Comparison of ENCODE assay signal across 1 cellular context in genomic region chr12:65510584-65511050, GRCh38.
TF ChIP-seq lines count a peak whose summit lies in the region.

No MANE protein-coding gene starts in this region.

TF ChIP-seq in HepG2, 621 proteins besides CTCF, POLR2A, EP300 and RAD21 (continued from another document and continues in another):
- no peak for TF ChIP-seq GMEB1 (CRISPR knock-in tag; IDR thresholded peaks at IDR 0.05; ENCODE audit: borderline replicate concordance)
- TF ChIP-seq HNRNPL (IDR thresholded peaks at IDR 0.05; ENCODE audit: low read depth, low read length): no peak
- no peak for TF ChIP-seq KLF9 (CRISPR knock-in tag; IDR thresholded peaks at IDR 0.05; ENCODE audit: low read depth)
- no peak for TF ChIP-seq DMTF1 (CRISPR knock-in tag; IDR thresholded peaks at IDR 0.05)
- TF ChIP-seq ZNF556 (CRISPR knock-in tag; IDR thresholded peaks at IDR 0.05; ENCODE audit: borderline replicate concordance): no peak
- TF ChIP-seq POGZ (CRISPR knock-in tag; IDR thresholded peaks at IDR 0.05): peak; percentile 46; the same call in 1 of the 2 replicates
- TF ChIP-seq, protein P1, sequence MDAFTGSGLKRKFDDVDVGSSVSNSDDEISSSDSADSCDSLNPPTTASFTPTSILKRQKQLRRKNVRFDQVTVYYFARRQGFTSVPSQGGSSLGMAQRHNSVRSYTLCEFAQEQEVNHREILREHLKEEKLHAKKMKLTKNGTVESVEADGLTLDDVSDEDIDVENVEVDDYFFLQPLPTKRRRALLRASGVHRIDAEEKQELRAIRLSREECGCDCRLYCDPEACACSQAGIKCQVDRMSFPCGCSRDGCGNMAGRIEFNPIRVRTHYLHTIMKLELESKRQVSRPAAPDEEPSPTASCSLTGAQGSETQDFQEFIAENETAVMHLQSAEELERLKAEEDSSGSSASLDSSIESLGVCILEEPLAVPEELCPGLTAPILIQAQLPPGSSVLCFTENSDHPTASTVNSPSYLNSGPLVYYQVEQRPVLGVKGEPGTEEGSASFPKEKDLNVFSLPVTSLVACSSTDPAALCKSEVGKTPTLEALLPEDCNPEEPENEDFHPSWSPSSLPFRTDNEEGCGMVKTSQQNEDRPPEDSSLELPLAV (CRISPR knock-in tag; conservative IDR thresholded peaks at IDR 0.05; ENCODE audit: low read depth): no peak
- no peak for TF ChIP-seq ZNF367 (CRISPR knock-in tag; IDR thresholded peaks at IDR 0.05; ENCODE audit: borderline replicate concordance)
- TF ChIP-seq NCOA5 (CRISPR knock-in tag; IDR thresholded peaks at IDR 0.05): no peak
- TF ChIP-seq BHLHE40 (IDR thresholded peaks at IDR 0.05; ENCODE audit: low read length): no peak
- peak; percentile 56; the same call in 1 of the 2 replicates for TF ChIP-seq E2F5 (CRISPR knock-in tag; conservative IDR thresholded peaks at IDR 0.05)
- no peak for TF ChIP-seq POLR2AphosphoS2 (IDR thresholded peaks at IDR 0.05; ENCODE audit: low read depth, low read length)
- TF ChIP-seq ZNF75D (CRISPR knock-in tag; IDR thresholded peaks at IDR 0.05; ENCODE audit: borderline replicate concordance): no peak
- peak; percentile 90 for TF ChIP-seq ZFX (CRISPR knock-in tag; IDR thresholded peaks at IDR 0.05; ENCODE audit: low read depth)
- TF ChIP-seq ATF7-NPFF (CRISPR knock-in tag; IDR thresholded peaks at IDR 0.05; ENCODE audit: low read depth): no peak
- no peak for TF ChIP-seq HMG20B (CRISPR knock-in tag; conservative IDR thresholded peaks at IDR 0.05)
- peak; percentile 86 for TF ChIP-seq TEAD3 (CRISPR knock-in tag; optimal IDR thresholded peaks at IDR 0.05; ENCODE audit: borderline replicate concordance)
- peak; percentile 52; the same call in 1 of the 2 replicates for TF ChIP-seq NFAT5 (CRISPR knock-in tag; IDR thresholded peaks at IDR 0.05)
- no peak for TF ChIP-seq TRIM24 (CRISPR knock-in tag; IDR thresholded peaks at IDR 0.05)
- TF ChIP-seq U2AF2 (IDR thresholded peaks at IDR 0.05; ENCODE audit: low read depth, low read length): no peak
- TF ChIP-seq NFIC (IDR thresholded peaks at IDR 0.05; ENCODE audit: low read length): 0 out of 2 replicates have a peak, but pooled peaks have one; percentile 43
- peak; percentile 44; the same call in 1 of the 2 replicates for TF ChIP-seq ZNF772 (CRISPR knock-in tag; IDR thresholded peaks at IDR 0.05)
- no peak for TF ChIP-seq ZNF121 (CRISPR knock-in tag; IDR thresholded peaks at IDR 0.05)
- TF ChIP-seq SMARCE1 (IDR thresholded peaks at IDR 0.05; ENCODE audit: borderline replicate concordance): no peak
- no peak for TF ChIP-seq ZNF569 (CRISPR knock-in tag; IDR thresholded peaks at IDR 0.05; ENCODE audit: borderline replicate concordance)
- peak; percentile 44; the same call in 1 of the 2 replicates for TF ChIP-seq KAT8 (CRISPR knock-in tag; IDR thresholded peaks at IDR 0.05)
- TF ChIP-seq RORA (CRISPR knock-in tag; IDR thresholded peaks at IDR 0.05): no peak
- TF ChIP-seq ZNF446 (CRISPR knock-in tag; IDR thresholded peaks at IDR 0.05): no peak
- TF ChIP-seq ZNF143 (CRISPR knock-in tag; IDR thresholded peaks at IDR 0.05): no peak
- TF ChIP-seq MIER2 (CRISPR knock-in tag; IDR thresholded peaks at IDR 0.05): no peak
- peak; percentile 46; the same call in 1 of the 2 replicates for TF ChIP-seq RARA (CRISPR knock-in tag; IDR thresholded peaks at IDR 0.05)
- no peak for TF ChIP-seq ZNF101 (CRISPR knock-in tag; IDR thresholded peaks at IDR 0.05; ENCODE audit: borderline replicate concordance, low read depth)
- TF ChIP-seq, protein P2, sequence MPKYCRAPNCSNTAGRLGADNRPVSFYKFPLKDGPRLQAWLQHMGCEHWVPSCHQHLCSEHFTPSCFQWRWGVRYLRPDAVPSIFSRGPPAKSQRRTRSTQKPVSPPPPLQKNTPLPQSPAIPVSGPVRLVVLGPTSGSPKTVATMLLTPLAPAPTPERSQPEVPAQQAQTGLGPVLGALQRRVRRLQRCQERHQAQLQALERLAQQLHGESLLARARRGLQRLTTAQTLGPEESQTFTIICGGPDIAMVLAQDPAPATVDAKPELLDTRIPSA (CRISPR knock-in tag; IDR thresholded peaks at IDR 0.05; ENCODE audit: borderline replicate concordance): no peak
- TF ChIP-seq SETDB1 (CRISPR knock-in tag; IDR thresholded peaks at IDR 0.05; ENCODE audit: borderline replicate concordance): no peak
- TF ChIP-seq ZNF687 (CRISPR knock-in tag; IDR thresholded peaks at IDR 0.05): peak; percentile 65
- peak; percentile 56 for TF ChIP-seq XRCC5 (optimal IDR thresholded peaks at IDR 0.05; ENCODE audit: low read length)
- TF ChIP-seq NFE2 (CRISPR knock-in tag; IDR thresholded peaks at IDR 0.05): no peak
- no peak for TF ChIP-seq HMG20A (CRISPR knock-in tag; IDR thresholded peaks at IDR 0.05; ENCODE audit: borderline replicate concordance)
- TF ChIP-seq ZNF547 (CRISPR knock-in tag; IDR thresholded peaks at IDR 0.05): no peak; the same call in 1 of the 2 replicates
- TF ChIP-seq, protein P3, sequence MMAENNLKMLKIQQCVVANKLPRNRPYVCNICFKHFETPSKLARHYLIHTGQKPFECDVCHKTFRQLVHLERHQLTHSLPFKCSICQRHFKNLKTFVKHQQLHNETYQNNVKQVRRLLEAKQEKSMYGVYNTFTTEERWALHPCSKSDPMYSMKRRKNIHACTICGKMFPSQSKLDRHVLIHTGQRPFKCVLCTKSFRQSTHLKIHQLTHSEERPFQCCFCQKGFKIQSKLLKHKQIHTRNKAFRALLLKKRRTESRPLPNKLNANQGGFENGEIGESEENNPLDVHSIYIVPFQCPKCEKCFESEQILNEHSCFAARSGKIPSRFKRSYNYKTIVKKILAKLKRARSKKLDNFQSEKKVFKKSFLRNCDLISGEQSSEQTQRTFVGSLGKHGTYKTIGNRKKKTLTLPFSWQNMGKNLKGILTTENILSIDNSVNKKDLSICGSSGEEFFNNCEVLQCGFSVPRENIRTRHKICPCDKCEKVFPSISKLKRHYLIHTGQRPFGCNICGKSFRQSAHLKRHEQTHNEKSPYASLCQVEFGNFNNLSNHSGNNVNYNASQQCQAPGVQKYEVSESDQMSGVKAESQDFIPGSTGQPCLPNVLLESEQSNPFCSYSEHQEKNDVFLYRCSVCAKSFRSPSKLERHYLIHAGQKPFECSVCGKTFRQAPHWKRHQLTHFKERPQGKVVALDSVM (CRISPR knock-in tag; IDR thresholded peaks at IDR 0.05): no peak
- TF ChIP-seq ETV5 (CRISPR knock-in tag; IDR thresholded peaks at IDR 0.05; ENCODE audit: borderline replicate concordance): no peak
- TF ChIP-seq ZNF839 (CRISPR knock-in tag; IDR thresholded peaks at IDR 0.05; ENCODE audit: borderline replicate concordance): no peak
- TF ChIP-seq ZKSCAN8 (CRISPR knock-in tag; IDR thresholded peaks at IDR 0.05; ENCODE audit: borderline replicate concordance): no peak
- no peak for TF ChIP-seq SUZ12 (IDR thresholded peaks at IDR 0.05; ENCODE audit: low read depth, low read length)
